In the genomic region with DNA sequence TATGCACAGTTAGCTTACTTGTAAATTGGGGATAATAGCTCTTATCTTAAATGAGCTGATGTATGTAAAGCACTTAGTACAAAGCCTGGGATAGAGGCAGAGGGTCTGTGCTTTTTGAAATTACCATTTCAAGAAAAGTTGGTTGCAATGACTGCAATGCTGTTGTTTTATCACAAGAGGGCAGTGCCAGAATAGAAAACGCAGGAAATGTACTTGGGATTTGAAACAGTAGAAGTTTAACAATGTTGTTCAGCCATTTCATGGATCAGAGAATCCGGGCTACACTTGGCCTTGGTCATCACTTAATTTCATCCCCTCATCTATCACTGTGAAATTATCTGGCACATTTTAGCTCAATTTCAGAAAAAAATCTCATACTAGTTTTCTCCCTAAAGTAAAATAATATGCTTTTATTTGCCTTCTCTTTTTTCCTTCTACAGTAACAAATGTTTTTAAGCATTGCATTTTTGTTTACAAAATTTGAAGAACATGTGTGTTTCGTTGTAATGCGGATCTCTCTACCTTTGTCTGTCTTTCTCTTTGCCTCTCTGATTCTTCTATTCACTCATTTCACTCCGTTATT, we compare ENCODE assay signal across 8 cellular contexts.
A peak's percentile ranks its signal among the peaks of the same experiment; 100 is the strongest.
DNase-seq lines count a peak whose midpoint lies in the region; ATAC-seq, FAIRE-seq and TF ChIP-seq lines count a peak whose summit lies in the region.

No MANE protein-coding gene starts in this region.

- peak; percentile 75 to 84 (median 79) for TF ChIP-seq CTCF in gastroesophageal sphincter (IDR thresholded peaks at IDR 0.05)

- no peak overlapping the region for H3K4me3 ChIP-seq in gastroesophageal sphincter
- no peak overlapping the region for H3K4me3 ChIP-seq in effector memory CD4-positive, alpha-beta T cell (ENCODE audit: insufficient read depth, low read depth, low read length, poor library complexity, severe bottlenecking)

- TF ChIP-seq POLR2A in gastroesophageal sphincter (IDR thresholded peaks at IDR 0.05), result no peak

- H3K27ac ChIP-seq in gastroesophageal sphincter, result no peak overlapping the region
- no peak overlapping the region for H3K27ac ChIP-seq in effector memory CD4-positive, alpha-beta T cell (ENCODE audit: insufficient read depth, low read length, poor library complexity, severe bottlenecking)

- H3K36me3 ChIP-seq in gastroesophageal sphincter, result no peaks in the 10 kb centered on the region
- H3K36me3 ChIP-seq in effector memory CD4-positive, alpha-beta T cell (ENCODE audit: control insufficient read depth, insufficient read depth, low read length), result no peaks in the 10 kb centered on the region

- no peak for TF ChIP-seq EP300 in gastroesophageal sphincter (IDR thresholded peaks at IDR 0.05)

- H3K27me3 ChIP-seq in gastroesophageal sphincter, result no peaks in the 10 kb centered on the region
- no peaks in the 10 kb centered on the region for H3K27me3 ChIP-seq in effector memory CD4-positive, alpha-beta T cell (replicated peaks; ENCODE audit: control insufficient read depth, insufficient read depth, low read length, poor library complexity, severe bottlenecking)

- ATAC-seq in gastroesophageal sphincter, result no peak

- WGBS in gastroesophageal sphincter (ENCODE audit: low coverage in 1 of 2), 2 donors, result 26 to 39% methylated on average over 5 of the region's 5 CpGs

- peaks cover 0 to 7% (median 0%) of the 10 kb centered on the region in 3 donors for H3K4me1 ChIP-seq in gastroesophageal sphincter
- no peaks in the 10 kb centered on the region for H3K4me1 ChIP-seq in effector memory CD4-positive, alpha-beta T cell (ENCODE audit: control insufficient read depth, insufficient read depth, low read length, poor library complexity, severe bottlenecking)

- peak; percentile 91 for FAIRE-seq in TTC549 (lab: Jason Lieb, UNC)

- DNase-seq in NCI-H1436 (lab: John Stamatoyannopoulos, UW) (peak; percentile 60), NCI-H1436 treated with DMSO at 0.1 percent for 48 hours (lab: John Stamatoyannopoulos, UW) (no peak), NCI-H1930 (lab: John Stamatoyannopoulos, UW) (peak; percentile 10 to 41), putamen (ENCODE audit: low spot score) (peak; percentile 57), amniotic stem cell (lab: John Stamatoyannopoulos, UW) (no peak)
- no peak for DNase-seq in effector memory CD4-positive, alpha-beta T cell

- H3K9me3 ChIP-seq in gastroesophageal sphincter, result no peaks in the 10 kb centered on the region
- no peaks in the 10 kb centered on the region for H3K9me3 ChIP-seq in effector memory CD4-positive, alpha-beta T cell (ENCODE audit: control insufficient read depth, low read length)

Comparison
In these comparisons a context has a peak if more than half of its experiments do, and no peak if none do; other contexts are left out.
1. DNase-seq: peak in NCI-H1436 (single experiment), NCI-H1930 (2 of 2) and putamen (single experiment); none in NCI-H1436 treated with DMSO at 0.1 percent for 48 hours (single experiment), effector memory CD4-positive, alpha-beta T cell (0 of 3) and amniotic stem cell (single experiment).